31 cellular contexts compared by ENCODE assay signal in genomic region chr2:65598240-65598639, GRCh38.
DNase-seq lines count a peak whose midpoint lies in the region; ATAC-seq and TF ChIP-seq lines count a peak whose summit lies in the region.
"Had no signal": no experiment of that assay in that cellular context is flagged by ENCODE, and none has a peak within 500 bp of the region (broad histone marks: within the 10 kb centered on the region; RNA-seq: fewer than 3 reads in every experiment).

No MANE protein-coding gene starts in this region.

- no peaks in the 10 kb centered on the region for H3K36me3 Mint-ChIP-seq in mesothelial cell of epicardium
- H3K36me3 Mint-ChIP-seq: CD14-positive monocyte; CD4-positive, alpha-beta memory T cell; CD4-positive, CD25-positive, alpha-beta regulatory T cell; CD8-positive, alpha-beta memory T cell; CD8-positive, alpha-beta T cell had no signal

- H3K27me3 ChIP-seq in SK-N-SH (ENCODE audit: insufficient read depth) = no peaks in the 10 kb centered on the region
- H3K27me3 ChIP-seq: BE2C; BLaER1; BLaER1 treated with 17β-estradiol and CSF1 and Interleukin-3, amounts not matched to agents 10 nM and 100 nM had no signal

- H3K36me3 ChIP-seq in SK-N-SH (replicated peaks in 1 of 2; ENCODE audit: control insufficient read depth in 1 of 2, insufficient read depth in 2 of 2, low read length in 1 of 2) = no peaks in the 10 kb centered on the region
- H3K36me3 ChIP-seq: BE2C; BLaER1; BLaER1 treated with 17β-estradiol and CSF1 and Interleukin-3, amounts not matched to agents 10 nM and 100 nM had no signal

- H2AFZ ChIP-seq in SK-N-SH (ENCODE audit: low read depth) = no peak overlapping the region

- H3K27ac Mint-ChIP-seq in mesothelial cell of epicardium = peak overlapping the region; percentile 50
- H3K27ac Mint-ChIP-seq: B cell; CD14-positive monocyte; CD4-positive, alpha-beta memory T cell; CD4-positive, alpha-beta T cell; CD4-positive, CD25-positive, alpha-beta regulatory T cell; CD8-positive, alpha-beta memory T cell; CD8-positive, alpha-beta T cell had no signal

- ATAC-seq in SK-N-SH treated with all-trans-retinoic acid at 6 μM for 48 hours = no peak
- ATAC-seq: CD8-positive, alpha-beta T cell had no signal

- no peak overlapping the region for H3K4me3 ChIP-seq in SK-N-SH (ENCODE audit: low read depth in 2 of 2, low read length in 1 of 2)
- H3K4me3 ChIP-seq: A549; BLaER1; BLaER1 treated with 17β-estradiol and CSF1 and Interleukin-3, amounts not matched to agents 10 nM and 100 nM had no signal

- H3K4me2 ChIP-seq in SK-N-SH = no peak overlapping the region
- H3K4me2 ChIP-seq: A549; BLaER1; BLaER1 treated with 17β-estradiol and CSF1 and Interleukin-3, amounts not matched to agents 10 nM and 100 nM had no signal

- no peaks in the 10 kb centered on the region for H3K9me3 ChIP-seq in SK-N-SH
- H3K9me3 ChIP-seq: A549, BE2C, BLaER1, Caco-2 had no signal

- no peak for TF ChIP-seq RAD21 in SK-N-SH (IDR thresholded peaks at IDR 0.05; ENCODE audit: low read length)

- TF ChIP-seq CTCF in SK-N-SH (IDR thresholded peaks at IDR 0.05) (no peak), mesothelial cell of epicardium (IDR thresholded peaks at IDR 0.05; ENCODE audit: unreplicated experiment) (no peak), RWPE1 (conservative IDR thresholded peaks at IDR 0.05; ENCODE audit: low read depth) (no peak)

- peaks cover 14% of the 10 kb centered on the region for H3F3A ChIP-seq in SK-N-SH (replicated peaks; ENCODE audit: insufficient read depth)

- H3K79me2 ChIP-seq in SK-N-SH (ENCODE audit: insufficient read depth) = no peaks in the 10 kb centered on the region

- no peaks in the 10 kb centered on the region for H3K9me2 ChIP-seq in SK-N-SH

- CTCF ChIA-PET in SK-N-SH (lab: Yijun Ruan, JAX) = no interaction called here
- CTCF ChIA-PET in RWPE1 (lab: Yijun Ruan, JAX) = interaction anchor here (1.0 kb wide), 1 partner anchor 11 kb away, joined by 4 read pairs; no protein-coding TSS in a partner anchor

- TF ChIP-seq EP300 in SK-N-SH (IDR thresholded peaks at IDR 0.05; ENCODE audit: borderline replicate concordance in 1 of 2, low read depth in 1 of 2, low read length in 1 of 2) = no peak

- no peaks in the 10 kb centered on the region for H4K20me1 ChIP-seq in SK-N-SH (ENCODE audit: insufficient read depth)
- H4K20me1 ChIP-seq: BLaER1; BLaER1 treated with 17β-estradiol and CSF1 and Interleukin-3, amounts not matched to agents 10 nM and 100 nM had no signal

- peaks cover 10% of the 10 kb centered on the region for H3K4me1 Mint-ChIP-seq in mesothelial cell of epicardium
- H3K4me1 Mint-ChIP-seq: CD14-positive monocyte; CD4-positive, alpha-beta memory T cell; CD4-positive, CD25-positive, alpha-beta regulatory T cell; CD8-positive, alpha-beta memory T cell had no signal

- DNase-seq in SK-N-SH (no peak), mesothelial cell of epicardium (ENCODE audit: low spot score in 2 of 2, unreplicated experiment in 2 of 2) (no peak), RWPE1 (ENCODE audit: low spot score) (no peak)
- DNase-seq: 8988T; ACHN; AML-193; BE2C; C1 segment of cervical spinal cord; Caco-2; Calu3; CD4-positive, alpha-beta memory T cell; CD4-positive, alpha-beta T cell; CD4-positive, CD25-positive, alpha-beta regulatory T cell; CD8-positive, alpha-beta memory T cell; CD8-positive, alpha-beta T cell; COR-L47; DMS 273 treated with DMSO at 0.1 percent for 48 hours; DMS153; DMS53; DMS79; DMS79 treated with DMSO at 0.1 percent for 48 hours; DND-41; EL had no signal

- 73% methylated on average over 2 of the region's 2 CpGs for WGBS in SK-N-SH (ENCODE audit: low lambda C conversion rate)

- no peak overlapping the region for H3K9ac ChIP-seq in SK-N-SH
- H3K9ac ChIP-seq: BLaER1; BLaER1 treated with 17β-estradiol and CSF1 and Interleukin-3, amounts not matched to agents 10 nM and 100 nM had no signal

- H3K4me1 ChIP-seq in SK-N-SH (ENCODE audit: control insufficient read depth in 1 of 2, insufficient read depth in 2 of 2, low read depth in 1 of 2, low read length in 1 of 2) = no peaks in the 10 kb centered on the region
- H3K4me1 ChIP-seq: BE2C; BLaER1; BLaER1 treated with 17β-estradiol and CSF1 and Interleukin-3, amounts not matched to agents 10 nM and 100 nM had no signal

- POLR2A ChIA-PET in SK-N-SH (lab: Yijun Ruan, JAX) (no interaction called here), RWPE1 (lab: Yijun Ruan, JAX; ENCODE audit: low non-redundant PET) (no interaction called here)

- no peak overlapping the region for H3K27ac ChIP-seq in SK-N-SH (ENCODE audit: low read depth in 2 of 2, low read length in 1 of 2)
- no peak overlapping the region for H3K27ac ChIP-seq in RWPE1
- H3K27ac ChIP-seq: 22Rv1; A549; BLaER1; BLaER1 treated with 17β-estradiol and CSF1 and Interleukin-3, amounts not matched to agents 10 nM and 100 nM; C4-2B had no signal

- H3K27me3 Mint-ChIP-seq in mesothelial cell of epicardium (ENCODE audit: low read depth) = no peaks in the 10 kb centered on the region
- H3K27me3 Mint-ChIP-seq: B cell had no signal

- H3K9me3 Mint-ChIP-seq in mesothelial cell of epicardium = no peaks in the 10 kb centered on the region
- H3K9me3 Mint-ChIP-seq: CD4-positive, alpha-beta T cell; CD8-positive, alpha-beta T cell had no signal

- H3K4me3 Mint-ChIP-seq in mesothelial cell of epicardium = no peak overlapping the region
- H3K4me3 Mint-ChIP-seq: B cell; CD14-positive monocyte; CD4-positive, alpha-beta memory T cell; CD4-positive, alpha-beta T cell; CD4-positive, CD25-positive, alpha-beta regulatory T cell; CD8-positive, alpha-beta memory T cell; CD8-positive, alpha-beta T cell had no signal

TF ChIP-seq in SK-N-SH treated with all-trans-retinoic acid at 6 μM for 48 hours, 23 proteins besides CTCF, POLR2A, EP300 and RAD21 (continues in another document):
- TF ChIP-seq SNAI2 (CRISPR knock-in tag; IDR thresholded peaks at IDR 0.05) (peak; percentile 57; the same call in 1 of the 2 replicates), CSDC2 (CRISPR knock-in tag; IDR thresholded peaks at IDR 0.05) (peak; percentile 74; the same call in 1 of the 2 replicates), CREB5 (CRISPR knock-in tag; IDR thresholded peaks at IDR 0.05; ENCODE audit: low read depth) (peak; percentile 96), ZC3H10 (CRISPR knock-in tag; IDR thresholded peaks at IDR 0.05) (no peak), ZNF8 (CRISPR knock-in tag; IDR thresholded peaks at IDR 0.05) (no peak), TOX (CRISPR knock-in tag; IDR thresholded peaks at IDR 0.05; ENCODE audit: borderline replicate concordance) (no peak), ZFP3 (CRISPR knock-in tag; IDR thresholded peaks at IDR 0.05) (peak; percentile 83), BACH2 (CRISPR knock-in tag; IDR thresholded peaks at IDR 0.05; ENCODE audit: borderline replicate concordance) (no peak), ZNF70 (CRISPR knock-in tag; IDR thresholded peaks at IDR 0.05) (no peak), ARNTL (CRISPR knock-in tag; IDR thresholded peaks at IDR 0.05; ENCODE audit: borderline replicate concordance, low read depth) (no peak), ISL1 (CRISPR knock-in tag; IDR thresholded peaks at IDR 0.05) (peak; percentile 99), GLIS3 (CRISPR knock-in tag; IDR thresholded peaks at IDR 0.05) (peak; percentile 45)

TF ChIP-seq in SK-N-SH, 30 proteins besides CTCF, POLR2A, EP300 and RAD21:
- no peak for TF ChIP-seq MXI1 (IDR thresholded peaks at IDR 0.05; ENCODE audit: low read depth, low read length)
- TF ChIP-seq MAX (IDR thresholded peaks at IDR 0.05; ENCODE audit: low read depth) = no peak
- no peak for TF ChIP-seq CHD2 (IDR thresholded peaks at IDR 0.05; ENCODE audit: low read length, partially characterized antibody)
- no peak for TF ChIP-seq TEAD4 (IDR thresholded peaks at IDR 0.05; ENCODE audit: borderline replicate concordance, insufficient read depth)
- TF ChIP-seq POLR2AphosphoS5 (IDR thresholded peaks at IDR 0.05; ENCODE audit: low read depth, low read length) = no peak
- no peak for TF ChIP-seq PBX3 (IDR thresholded peaks at IDR 0.05)
- TF ChIP-seq GATA2 (CRISPR knock-in tag; IDR thresholded peaks at IDR 0.05) = no peak
- no peak for TF ChIP-seq RXRA (IDR thresholded peaks at IDR 0.05; ENCODE audit: borderline replicate concordance, low read depth)
- no peak for TF ChIP-seq NRF1 (IDR thresholded peaks at IDR 0.05; ENCODE audit: low read depth, low read length)
- TF ChIP-seq SIN3A (IDR thresholded peaks at IDR 0.05; ENCODE audit: borderline replicate concordance, low read depth, low read length) = no peak
- no peak for TF ChIP-seq TAF1 (IDR thresholded peaks at IDR 0.05; ENCODE audit: borderline replicate concordance, low read depth, low read length)
- no peak for TF ChIP-seq RFX5 (IDR thresholded peaks at IDR 0.05; ENCODE audit: low read length)
- TF ChIP-seq USF2 (IDR thresholded peaks at IDR 0.05; ENCODE audit: borderline replicate concordance, low read depth, low read length) = no peak
- TF ChIP-seq USF1 (IDR thresholded peaks at IDR 0.05; ENCODE audit: borderline replicate concordance, low read depth) = no peak
